In the genomic region with DNA sequence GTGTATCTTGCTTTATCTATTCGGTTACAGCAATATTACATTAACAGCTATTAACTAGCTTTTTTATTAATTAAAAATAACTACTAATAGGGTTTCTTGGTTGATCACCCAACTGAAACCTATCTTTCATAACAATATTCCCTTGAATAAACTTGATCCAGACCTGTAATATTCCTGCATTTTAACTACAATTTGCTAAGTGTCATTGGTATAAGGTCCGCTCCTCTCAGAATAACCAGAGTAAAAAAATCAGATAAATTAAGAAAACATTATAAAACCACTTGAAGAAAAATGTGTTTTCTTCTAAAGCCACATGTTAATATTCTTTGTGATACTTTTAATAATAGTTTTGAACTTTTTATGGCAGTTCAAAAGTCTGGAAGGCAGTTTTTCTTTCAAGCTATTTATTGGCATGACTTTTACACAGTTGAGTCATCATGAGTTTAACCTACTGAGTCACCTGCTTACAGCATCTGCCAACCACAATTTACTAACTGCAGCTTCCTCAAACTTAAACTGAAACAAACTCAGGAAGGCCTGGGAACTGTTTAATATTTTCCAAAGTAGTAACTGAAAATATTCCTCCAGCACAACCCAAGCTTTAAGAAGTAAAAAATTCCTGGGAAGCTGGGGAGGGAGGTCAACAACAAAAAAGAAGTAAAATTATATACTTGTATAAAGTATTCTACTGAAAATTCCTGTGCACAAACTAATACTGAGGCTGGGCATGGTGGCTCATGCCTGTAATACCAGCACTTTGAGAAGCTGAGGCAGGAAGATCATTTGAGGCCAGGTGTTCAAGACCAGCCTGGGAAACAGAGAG, we compare ENCODE assay signal across 1 cellular context.
A peak's percentile ranks its signal among the peaks of the same experiment; 100 is the strongest.
TF ChIP-seq lines count a peak whose summit lies in the region.

No MANE protein-coding gene starts in this region.

TF ChIP-seq in HCT116, 20 proteins besides CTCF, POLR2A, EP300 and RAD21 (continued from another document):
- TF ChIP-seq ATF3 (IDR thresholded peaks at IDR 0.05) (peak; percentile 59; the same call in 1 of the 2 replicates), FOSL1 (IDR thresholded peaks at IDR 0.05; ENCODE audit: low read depth) (peak; percentile 98), CEBPB (IDR thresholded peaks at IDR 0.05; ENCODE audit: low read depth) (peak; percentile 82), ELF1 (IDR thresholded peaks at IDR 0.05; ENCODE audit: borderline replicate concordance, low read depth) (no peak; the same call in 1 of the 2 replicates), MAX (IDR thresholded peaks at IDR 0.05) (peak; percentile 47; the same call in 1 of the 2 replicates), JUND (IDR thresholded peaks at IDR 0.05) (peak; percentile 96), EZH2 (IDR thresholded peaks at IDR 0.05) (no peak), EGR1 (IDR thresholded peaks at IDR 0.05; ENCODE audit: low read depth) (no peak), SIN3A (IDR thresholded peaks at IDR 0.05; ENCODE audit: low read depth) (peak; percentile 77), ZFX (IDR thresholded peaks at IDR 0.05) (no peak)
